7 cellular contexts compared by ENCODE assay signal in the genomic region with DNA sequence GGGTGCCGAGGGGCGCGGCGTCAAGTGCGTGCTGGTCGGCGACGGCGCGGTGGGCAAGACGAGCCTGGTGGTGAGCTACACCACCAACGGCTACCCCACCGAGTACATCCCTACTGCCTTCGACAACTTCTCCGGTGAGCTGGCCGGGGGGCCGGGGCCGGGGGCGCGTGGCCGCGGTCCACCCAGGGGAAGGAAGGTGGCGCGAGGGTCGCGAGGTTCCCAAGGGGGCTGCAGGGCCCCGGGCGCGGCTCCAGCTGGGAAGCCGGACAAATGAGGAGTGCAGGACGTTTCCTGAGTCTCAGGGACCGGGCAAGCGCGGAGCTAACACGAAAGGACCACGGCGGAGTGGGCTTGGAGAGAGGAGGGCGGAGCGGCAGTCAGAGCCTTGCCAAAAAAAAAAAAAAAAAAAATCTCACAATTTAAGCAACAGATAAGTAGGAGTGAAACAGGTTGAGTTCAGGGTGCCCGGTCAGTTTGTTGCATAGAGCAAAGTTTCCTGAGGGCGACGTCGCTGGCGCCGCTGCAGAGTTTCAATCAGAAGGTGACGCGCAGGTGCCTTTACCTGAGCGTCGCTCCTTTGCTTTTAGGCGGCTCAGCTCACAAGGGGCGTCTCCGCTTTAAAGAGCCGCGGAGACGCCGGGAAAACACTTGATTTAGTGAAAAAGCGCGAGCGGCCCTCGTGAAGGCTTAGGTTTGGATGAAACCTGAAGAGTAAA. TPM values are rescaled to one million over a fixed set of nuclear protein-coding genes. Genes with fewer than 3 reads are reported as not detected.
DNase-seq lines count a peak whose midpoint lies in the region; ATAC-seq and TF ChIP-seq lines count a peak whose summit lies in the region.

No MANE protein-coding gene starts in this region.

- H3K27ac Mint-ChIP-seq in neural progenitor cell: peak overlapping the region; percentile 66

- peaks cover 58% of the 10 kb centered on the region for H3K79me2 ChIP-seq in neural progenitor cell (ENCODE audit: low read depth)

- TF ChIP-seq CTCF in fibroblast of the aortic adventitia (IDR thresholded peaks at IDR 0.05; ENCODE audit: insufficient read depth, low read length) (no peak), neural progenitor cell (IDR thresholded peaks at IDR 0.05) (no peak)

- H2AFZ ChIP-seq in neural progenitor cell (replicated peaks): peak overlapping the region; percentile 51

- peaks cover 8% of the 10 kb centered on the region for H3K27me3 ChIP-seq in neural progenitor cell

- H3K9ac ChIP-seq in neural progenitor cell: peak overlapping the region; percentile 55

- ATAC-seq in GM18907 (IDR thresholded peaks at IDR 0.05; ENCODE audit: unreplicated experiment): peak; percentile 27
- ATAC-seq in HG03108 (IDR thresholded peaks at IDR 0.05; ENCODE audit: unreplicated experiment): no peak

- H3K4me3 ChIP-seq in fibroblast of the aortic adventitia (ENCODE audit: low read depth, low read length): peak overlapping the region; percentile 72
- H3K4me3 ChIP-seq in neural progenitor cell: peak overlapping the region; percentile 96

- peaks cover 25% of the 10 kb centered on the region for H3K4me1 ChIP-seq in neural progenitor cell

- peak overlapping the region; percentile 93 for H3K4me2 ChIP-seq in neural progenitor cell

- H3K27ac ChIP-seq in neural progenitor cell: peak overlapping the region; percentile 2

- no peaks in the 10 kb centered on the region for H3K9me3 ChIP-seq in neural progenitor cell (ENCODE audit: low read depth)

- H4K20me1 ChIP-seq in neural progenitor cell (ENCODE audit: low read depth): peaks cover 46% of the 10 kb centered on the region

- peaks cover 4% of the 10 kb centered on the region for H3K27me3 Mint-ChIP-seq in neural progenitor cell (ENCODE audit: insufficient read depth, low read depth)

- peaks cover 14% of the 10 kb centered on the region for H3K36me3 Mint-ChIP-seq in neural progenitor cell

- H3K9me3 Mint-ChIP-seq in neural progenitor cell: no peaks in the 10 kb centered on the region

- DNase-seq in LoVo (ENCODE audit: low spot score): peak; percentile 46
- peak; percentile 33 to 42 for DNase-seq in activated T-cell treated with anti-CD3 and anti-CD28 coated beads, Interleukin-2, amount 50 U/mL, for 48 hours
- DNase-seq in fibroblast of the aortic adventitia (ENCODE audit: low read depth): peak; percentile 31
- DNase-seq in neural progenitor cell (ENCODE audit: low spot score): peak; percentile 58
- no peak for DNase-seq in OCI-M1 (lab: John Stamatoyannopoulos, UW)

- peak overlapping the region; percentile 94 for H3K4me3 Mint-ChIP-seq in neural progenitor cell

- peaks cover 4% of the 10 kb centered on the region for H3F3A ChIP-seq in neural progenitor cell (ENCODE audit: low read depth)

- H3K4me1 Mint-ChIP-seq in neural progenitor cell: peaks cover 29% of the 10 kb centered on the region

- H3K36me3 ChIP-seq in neural progenitor cell: no peaks in the 10 kb centered on the region

RNA-seq across cellular contexts. Expression of gene RHOU, which starts 0.8 kb away (rescaled TPM):
- total RNA-seq in fibroblast of the aortic adventitia (ENCODE audit: low replicate concordance) (4.2 and 38.3 TPM in 2 replicates), neural progenitor cell (ENCODE audit: low replicate concordance) (47.6 and 67.0 TPM in 2 replicates)
